ENCODE assay signal across 2 cellular contexts in the genomic region with DNA sequence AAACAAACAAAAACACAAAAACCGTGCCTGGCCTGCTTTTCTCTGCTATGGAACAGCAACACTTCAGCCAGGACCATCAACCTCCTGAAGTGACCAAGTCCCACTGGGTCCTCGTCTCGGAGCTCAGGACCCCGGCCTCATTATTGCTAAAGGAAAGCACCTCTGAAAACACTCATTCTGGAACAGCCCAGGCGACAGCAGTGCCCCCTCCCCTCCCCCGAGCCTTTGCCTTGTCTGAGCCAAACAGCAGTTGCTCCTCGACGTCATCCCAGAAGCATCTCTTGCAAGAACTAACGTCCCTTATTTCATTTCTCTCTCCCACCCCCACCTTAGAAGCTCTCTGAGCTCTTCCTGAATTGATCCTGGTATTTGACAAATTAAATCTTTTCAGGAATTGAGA.
TF ChIP-seq lines count a peak whose summit lies in the region.

No MANE protein-coding gene starts in this region.

TF ChIP-seq in GM23338, 12 proteins besides CTCF, POLR2A, EP300 and RAD21:
- TF ChIP-seq NANOG (IDR thresholded peaks at IDR 0.05; ENCODE audit: borderline replicate concordance) = no peak
- no peak for TF ChIP-seq ZNF331 (CRISPR knock-in tag; IDR thresholded peaks at IDR 0.05; ENCODE audit: low read depth)
- TF ChIP-seq, protein P1, sequence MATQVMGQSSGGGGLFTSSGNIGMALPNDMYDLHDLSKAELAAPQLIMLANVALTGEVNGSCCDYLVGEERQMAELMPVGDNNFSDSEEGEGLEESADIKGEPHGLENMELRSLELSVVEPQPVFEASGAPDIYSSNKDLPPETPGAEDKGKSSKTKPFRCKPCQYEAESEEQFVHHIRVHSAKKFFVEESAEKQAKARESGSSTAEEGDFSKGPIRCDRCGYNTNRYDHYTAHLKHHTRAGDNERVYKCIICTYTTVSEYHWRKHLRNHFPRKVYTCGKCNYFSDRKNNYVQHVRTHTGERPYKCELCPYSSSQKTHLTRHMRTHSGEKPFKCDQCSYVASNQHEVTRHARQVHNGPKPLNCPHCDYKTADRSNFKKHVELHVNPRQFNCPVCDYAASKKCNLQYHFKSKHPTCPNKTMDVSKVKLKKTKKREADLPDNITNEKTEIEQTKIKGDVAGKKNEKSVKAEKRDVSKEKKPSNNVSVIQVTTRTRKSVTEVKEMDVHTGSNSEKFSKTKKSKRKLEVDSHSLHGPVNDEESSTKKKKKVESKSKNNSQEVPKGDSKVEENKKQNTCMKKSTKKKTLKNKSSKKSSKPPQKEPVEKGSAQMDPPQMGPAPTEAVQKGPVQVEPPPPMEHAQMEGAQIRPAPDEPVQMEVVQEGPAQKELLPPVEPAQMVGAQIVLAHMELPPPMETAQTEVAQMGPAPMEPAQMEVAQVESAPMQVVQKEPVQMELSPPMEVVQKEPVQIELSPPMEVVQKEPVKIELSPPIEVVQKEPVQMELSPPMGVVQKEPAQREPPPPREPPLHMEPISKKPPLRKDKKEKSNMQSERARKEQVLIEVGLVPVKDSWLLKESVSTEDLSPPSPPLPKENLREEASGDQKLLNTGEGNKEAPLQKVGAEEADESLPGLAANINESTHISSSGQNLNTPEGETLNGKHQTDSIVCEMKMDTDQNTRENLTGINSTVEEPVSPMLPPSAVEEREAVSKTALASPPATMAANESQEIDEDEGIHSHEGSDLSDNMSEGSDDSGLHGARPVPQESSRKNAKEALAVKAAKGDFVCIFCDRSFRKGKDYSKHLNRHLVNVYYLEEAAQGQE (IDR thresholded peaks at IDR 0.05; ENCODE audit: unreplicated experiment) = no peak

TF ChIP-seq in WTC11, 78 proteins besides CTCF, POLR2A, EP300 and RAD21:
- TF ChIP-seq, protein P2, sequence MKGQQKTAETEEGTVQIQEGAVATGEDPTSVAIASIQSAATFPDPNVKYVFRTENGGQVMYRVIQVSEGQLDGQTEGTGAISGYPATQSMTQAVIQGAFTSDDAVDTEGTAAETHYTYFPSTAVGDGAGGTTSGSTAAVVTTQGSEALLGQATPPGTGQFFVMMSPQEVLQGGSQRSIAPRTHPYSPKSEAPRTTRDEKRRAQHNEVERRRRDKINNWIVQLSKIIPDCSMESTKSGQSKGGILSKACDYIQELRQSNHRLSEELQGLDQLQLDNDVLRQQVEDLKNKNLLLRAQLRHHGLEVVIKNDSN (CRISPR knock-in tag; IDR thresholded peaks at IDR 0.05) = no peak
- no peak for TF ChIP-seq TCF7 (CRISPR knock-in tag; IDR thresholded peaks at IDR 0.05; ENCODE audit: low read depth)
- no peak for TF ChIP-seq NR3C1 (CRISPR knock-in tag; conservative IDR thresholded peaks at IDR 0.05; ENCODE audit: low read depth)
- TF ChIP-seq FOXP1 (CRISPR knock-in tag; IDR thresholded peaks at IDR 0.05; ENCODE audit: borderline replicate concordance) = no peak
- no peak for TF ChIP-seq ESRRA (CRISPR knock-in tag; IDR thresholded peaks at IDR 0.05; ENCODE audit: borderline replicate concordance)
- no peak for TF ChIP-seq FOXJ3 (CRISPR knock-in tag; IDR thresholded peaks at IDR 0.05; ENCODE audit: borderline replicate concordance)
- TF ChIP-seq NFYB (CRISPR knock-in tag; conservative IDR thresholded peaks at IDR 0.05; ENCODE audit: low read depth) = no peak
- TF ChIP-seq, protein P3, sequence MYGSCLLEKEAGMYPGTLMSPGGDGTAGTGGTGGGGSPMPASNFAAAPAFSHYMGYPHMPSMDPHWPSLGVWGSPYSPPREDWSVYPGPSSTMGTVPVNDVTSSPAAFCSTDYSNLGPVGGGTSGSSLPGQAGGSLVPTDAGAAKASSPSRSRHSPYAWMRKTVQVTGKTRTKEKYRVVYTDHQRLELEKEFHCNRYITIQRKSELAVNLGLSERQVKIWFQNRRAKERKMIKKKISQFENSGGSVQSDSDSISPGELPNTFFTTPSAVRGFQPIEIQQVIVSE (CRISPR knock-in tag; IDR thresholded peaks at IDR 0.05; ENCODE audit: borderline replicate concordance) = no peak
